ENCODE assay signal across 30 cellular contexts in genomic region chr22:27492566-27493201, GRCh38.
DNase-seq lines count a peak whose midpoint lies in the region; ATAC-seq, FAIRE-seq and TF ChIP-seq lines count a peak whose summit lies in the region.
"Had no signal": no experiment of that assay in that cellular context is flagged by ENCODE, and none has a peak within 500 bp of the region (broad histone marks: within the 10 kb centered on the region; RNA-seq: fewer than 3 reads in every experiment).

No MANE protein-coding gene starts in this region.

- H3K14ac ChIP-seq in H1 (ENCODE audit: insufficient read length), result no peak overlapping the region

- no peak overlapping the region for H3K4ac ChIP-seq in H1 (replicated peaks; ENCODE audit: insufficient read length, low read depth, low read length)

- H2BK20ac ChIP-seq in H1 (ENCODE audit: low read length), result no peak overlapping the region

- H4K20me1 ChIP-seq in H1 (replicated peaks in 1 of 2; ENCODE audit: control insufficient read depth in 1 of 2, insufficient read depth in 2 of 2, low read length in 2 of 2), result no peaks in the 10 kb centered on the region

- H3K4me3 Mint-ChIP-seq in activated CD8-positive, alpha-beta memory T cell treated with anti-CD3 and anti-CD28 coated beads, Interleukin-2, amount 10 ng/mL, durations not matched to agents 7 days and 5 days, result no peak overlapping the region
- H3K4me3 Mint-ChIP-seq: activated T-cell treated with anti-CD3 and anti-CD28 coated beads, Interleukin-2, amount 50 U/mL, for 4 hours; memory B cell; stimulated activated naive CD8-positive, alpha-beta T cell treated with anti-CD3 and anti-CD28 coated beads, Interleukin-15, amount 100 ng/mL, for 72 hours had no signal

- H2BK120ac ChIP-seq in H1 (replicated peaks; ENCODE audit: low read depth, low read length), result no peak overlapping the region

- no peak for TF ChIP-seq POLR2A in H1 (IDR thresholded peaks at IDR 0.05; ENCODE audit: control extremely low read depth in 1 of 2, low read depth in 2 of 2, low read length in 2 of 2)

- no peak overlapping the region for H4K5ac ChIP-seq in H1 (ENCODE audit: insufficient read length, low read depth, low read length)

- H3K9me3 Mint-ChIP-seq in activated CD8-positive, alpha-beta memory T cell treated with anti-CD3 and anti-CD28 coated beads, Interleukin-2, amount 10 ng/mL, durations not matched to agents 7 days and 5 days (ENCODE audit: low read depth), result peaks cover 2% of the 10 kb centered on the region

- no peak for FAIRE-seq in H1 (lab: Jason Lieb, UNC)
- FAIRE-seq: islet of Langerhans, K562, RCC 7860 had no signal

- no peaks in the 10 kb centered on the region for H3K27me3 Mint-ChIP-seq in activated CD8-positive, alpha-beta memory T cell treated with anti-CD3 and anti-CD28 coated beads, Interleukin-2, amount 10 ng/mL, durations not matched to agents 7 days and 5 days
- H3K27me3 Mint-ChIP-seq: memory B cell had no signal

- no peak overlapping the region for H3K4me2 ChIP-seq in H1 (ENCODE audit: insufficient read depth in 1 of 2, low read depth in 2 of 2, low read length in 2 of 2)

- H3K56ac ChIP-seq in H1 (replicated peaks; ENCODE audit: insufficient read length, low read depth, low read length), result no peak overlapping the region

- H3K4me1 Mint-ChIP-seq in activated CD8-positive, alpha-beta memory T cell treated with anti-CD3 and anti-CD28 coated beads, Interleukin-2, amount 10 ng/mL, durations not matched to agents 7 days and 5 days, result no peaks in the 10 kb centered on the region
- H3K4me1 Mint-ChIP-seq: CD8-positive, alpha-beta memory T cell; memory B cell; stimulated activated naive CD8-positive, alpha-beta T cell treated with anti-CD3 and anti-CD28 coated beads, Interleukin-15, amount 100 ng/mL, for 72 hours had no signal

- no peak for TF ChIP-seq EP300 in H1 (IDR thresholded peaks at IDR 0.05; ENCODE audit: borderline replicate concordance in 1 of 2, low read depth in 2 of 2, low read length in 2 of 2)

- 0 out of 2 replicates have a peak overlapping the region, but pooled peaks have one; percentile 29 for H2BK15ac ChIP-seq in H1 (ENCODE audit: low read length)

- H3K23me2 ChIP-seq in H1 (ENCODE audit: low read depth, low read length), result no peaks in the 10 kb centered on the region

- no peak overlapping the region for H3K9ac ChIP-seq in H1 (replicated peaks in 1 of 4; ENCODE audit: extremely low read depth in 1 of 4, low read depth in 3 of 4, low read length in 3 of 4)

- no peak for ATAC-seq in activated CD8-positive, alpha-beta memory T cell treated with anti-CD3 and anti-CD28 coated beads, Interleukin-2, amount 10 ng/mL, durations not matched to agents 7 days and 5 days
- ATAC-seq in HG03354 (IDR thresholded peaks at IDR 0.05; ENCODE audit: poor library complexity, severe bottlenecking, unreplicated experiment) (no peak), HG02981 (IDR thresholded peaks at IDR 0.05; ENCODE audit: unreplicated experiment) (no peak), GM21717 (IDR thresholded peaks at IDR 0.05; ENCODE audit: unreplicated experiment) (no peak)
- ATAC-seq: activated T-cell treated with anti-CD3 and anti-CD28 coated beads, Interleukin-2, amount 50 U/mL, for 4 hours; K562; left lung; right cardiac atrium; stimulated activated naive CD8-positive, alpha-beta T cell treated with anti-CD3 and anti-CD28 coated beads, Interleukin-15, amount 100 ng/mL, for 72 hours had no signal

- H4K91ac ChIP-seq in H1 (replicated peaks; ENCODE audit: insufficient read length, low read length), result no peak overlapping the region

- H2BK5ac ChIP-seq in H1 (ENCODE audit: low read depth, low read length), result no peak overlapping the region

- no peak overlapping the region for H4K8ac ChIP-seq in H1 (ENCODE audit: extremely low read depth, insufficient read depth, low read length)

- no peaks in the 10 kb centered on the region for H3K36me3 ChIP-seq in H1 (ENCODE audit: control insufficient read depth in 2 of 4, insufficient read depth in 4 of 4, low read length in 3 of 4)
- H3K36me3 ChIP-seq: left lung, spleen had no signal

- H3K9me3 ChIP-seq in H1 (ENCODE audit: insufficient read depth in 2 of 2, low read depth in 1 of 2, low read length in 1 of 2), result no peaks in the 10 kb centered on the region

- H3K79me1 ChIP-seq in H1 (ENCODE audit: low read depth, low read length), result no peaks in the 10 kb centered on the region

- no peak overlapping the region for H3K4me3 ChIP-seq in H1 (ENCODE audit: extremely low read depth in 1 of 4, insufficient read depth in 2 of 4, low read depth in 3 of 4, low read length in 4 of 4)
- H3K4me3 ChIP-seq: K562, left lung, spleen had no signal

- POLR2A ChIA-PET in H1 (lab: Charles Lee; ENCODE audit: partially characterized antibody), result interaction anchor here (0.9 kb wide), 1 partner anchor 17 kb away, joined by 3 read pairs; no protein-coding TSS in a partner anchor

- H3K4me1 ChIP-seq in H1 (replicated peaks in 1 of 4; ENCODE audit: control insufficient read depth in 3 of 4, insufficient read depth in 4 of 4, low read length in 3 of 4), result peaks cover 0 to 7% (median 3%) of the 10 kb centered on the region in 4 experiments; a peak in 4 of 7 replicates
- H3K4me1 ChIP-seq: left lung, spleen had no signal

- H2AFZ ChIP-seq in H1 (ENCODE audit: low read length), result no peak overlapping the region

- H3K36me3 Mint-ChIP-seq in activated CD8-positive, alpha-beta memory T cell treated with anti-CD3 and anti-CD28 coated beads, Interleukin-2, amount 10 ng/mL, durations not matched to agents 7 days and 5 days, result no peaks in the 10 kb centered on the region
- H3K36me3 Mint-ChIP-seq: memory B cell had no signal

- WGBS in H1 (ENCODE audit: extremely low coverage in 1 of 2, insufficient coverage in 1 of 2, insufficient read length in 1 of 2, insufficient replicate concordance in 2 of 2, low coverage in 1 of 2, low lambda C conversion rate in 2 of 2, missing lambda C conversion rate in 1 of 2), 2 experiments, result 75% methylated on average over 5 of the region's 5 CpGs; no CpG with 5 or more reads in 1 of the 2 experiments

- TF ChIP-seq RAD21 in H1 (IDR thresholded peaks at IDR 0.05 in 1 of 2, conservative IDR thresholded peaks at IDR 0.05 in 1 of 2; ENCODE audit: low read depth in 2 of 2, low read length in 2 of 2), result no peak

- CTCF ChIA-PET in H1 (lab: Charles Lee; ENCODE audit: partially characterized antibody), result interaction anchor here (0.6 to 1.3 kb wide), 3 partner anchors 26 to 554 kb away, joined by 3 read pairs; no protein-coding TSS in a partner anchor
- CTCF ChIA-PET in activated CD8-positive, alpha-beta memory T cell treated with anti-CD3 and anti-CD28 coated beads, Interleukin-2, amount 10 ng/mL, durations not matched to agents 7 days and 5 days (lab: Charles Lee), result no interaction called here

- H3K23ac ChIP-seq in H1 (ENCODE audit: insufficient read length), result no peak overlapping the region

- no peak overlapping the region for H3K27ac ChIP-seq in H1 (ENCODE audit: low read depth, low read length)
- H3K27ac ChIP-seq: left lung, spleen had no signal

- H2AK5ac ChIP-seq in H1 (ENCODE audit: low read depth, low read length), result no peak overlapping the region; the same call in 1 of the 2 replicates

- no peaks in the 10 kb centered on the region for H3K79me2 ChIP-seq in H1 (ENCODE audit: control insufficient read depth in 1 of 2, insufficient read depth in 2 of 2, low read length in 2 of 2)

- no peak overlapping the region for H3K18ac ChIP-seq in H1 (ENCODE audit: extremely low read depth, low read length)

- no peaks in the 10 kb centered on the region for H3K27me3 ChIP-seq in H1 (replicated peaks in 1 of 4; ENCODE audit: control insufficient read depth in 3 of 4, extremely low read depth in 1 of 4, insufficient read depth in 3 of 4, low read length in 3 of 4)

- no peak overlapping the region for H2BK12ac ChIP-seq in H1 (ENCODE audit: low read depth, low read length)

- no peak overlapping the region for H3K27ac Mint-ChIP-seq in activated CD8-positive, alpha-beta memory T cell treated with anti-CD3 and anti-CD28 coated beads, Interleukin-2, amount 10 ng/mL, durations not matched to agents 7 days and 5 days
- H3K27ac Mint-ChIP-seq: CD8-positive, alpha-beta memory T cell; memory B cell had no signal

- DNase-seq in ACHN (peak; percentile 6), GM10266 (ENCODE audit: extremely low spot score) (peak; percentile 25), MV-4-11 (lab: John Stamatoyannopoulos, UW) (peak; percentile 54), H1 (ENCODE audit: low read depth in 1 of 2, low spot score in 2 of 2) (no peak)
- no peak for DNase-seq in activated CD8-positive, alpha-beta memory T cell treated with anti-CD3 and anti-CD28 coated beads, Interleukin-2, amount 10 ng/mL, durations not matched to agents 7 days and 5 days
- DNase-seq: activated CD4-positive, alpha-beta T cell treated with anti-CD3 and anti-CD28 coated beads for 48 hours; activated gamma-delta T cell; activated T-cell treated with anti-CD3 and anti-CD28 coated beads, Interleukin-2, amount 50 U/mL, for 4 hours; CD8-positive, alpha-beta memory T cell; central memory CD4-positive, alpha-beta T cell; cortex of kidney; glutamatergic neuron; left lung; NCI-H1436; NCI-H2081; NCI-H2227 treated with DMSO at 0.1 percent for 48 hours; NCI-H526 treated with DMSO at 0.1 percent for 48 hours; right cardiac atrium; stimulated activated CD4-positive, alpha-beta T cell treated with anti-CD3 and anti-CD28 coated beads, Interleukin-2, amount 100 ng/mL, for 24 hours; stimulated activated naive CD8-positive, alpha-beta T cell treated with anti-CD3 and anti-CD28 coated beads, Interleukin-15, amount 100 ng/mL, for 72 hours; SW 1271; T1000 had no signal

- no peak for TF ChIP-seq CTCF in GM10266 (IDR thresholded peaks at IDR 0.05; ENCODE audit: control insufficient read depth, insufficient read depth, low read depth, missing control alignments)
- no peak for TF ChIP-seq CTCF in H1 (IDR thresholded peaks at IDR 0.05; ENCODE audit: control extremely low read depth in 1 of 3, insufficient read depth in 1 of 3, low read depth in 1 of 3, low read length in 3 of 3)

- in situ Hi-C loops in ACHN (cut with HindIII; ENCODE audit: low pct_ligation_motif_present, low pct_unique_long_range_greater_than_20kb, low sequenced_read_pairs), result no loop called here

TF ChIP-seq in H1, 55 proteins besides CTCF, POLR2A, EP300 and RAD21:
- no peak for TF ChIP-seq SIX5 (IDR thresholded peaks at IDR 0.05; ENCODE audit: low read depth, low read length)
- no peak for TF ChIP-seq BCL11A (IDR thresholded peaks at IDR 0.05; ENCODE audit: low read depth in 2 of 2, low read length in 2 of 2)
- no peak for TF ChIP-seq HDAC6 (IDR thresholded peaks at IDR 0.05; ENCODE audit: low read depth, low read length)
- no peak for TF ChIP-seq NRF1 (IDR thresholded peaks at IDR 0.05; ENCODE audit: low read depth, low read length)
- no peak for TF ChIP-seq EZH2 (IDR thresholded peaks at IDR 0.05; ENCODE audit: low read depth, low read length, severe bottlenecking)
- TF ChIP-seq SRF (IDR thresholded peaks at IDR 0.05; ENCODE audit: low read depth, low read length), result no peak
- TF ChIP-seq JUN (IDR thresholded peaks at IDR 0.05; ENCODE audit: low read depth, low read length), result no peak
- no peak for TF ChIP-seq BRCA1 (IDR thresholded peaks at IDR 0.05; ENCODE audit: low read depth, low read length)
- no peak for TF ChIP-seq MAFK (IDR thresholded peaks at IDR 0.05; ENCODE audit: low read depth, low read length)
- no peak for TF ChIP-seq CHD2 (IDR thresholded peaks at IDR 0.05; ENCODE audit: low read length)

Comparison
In these comparisons a context has a peak if more than half of its experiments do, and no peak if none do; other contexts are left out.
1. DNase-seq: peak in ACHN (single experiment), GM10266 (single experiment) and MV-4-11 (single experiment); none in H1 (0 of 2) and activated CD8-positive, alpha-beta memory T cell treated with anti-CD3 and anti-CD28 coated beads, Interleukin-2, amount 10 ng/mL, durations not matched to agents 7 days and 5 days (single experiment).